Comparison of ENCODE assay signal across 28 cellular contexts in the genomic region with DNA sequence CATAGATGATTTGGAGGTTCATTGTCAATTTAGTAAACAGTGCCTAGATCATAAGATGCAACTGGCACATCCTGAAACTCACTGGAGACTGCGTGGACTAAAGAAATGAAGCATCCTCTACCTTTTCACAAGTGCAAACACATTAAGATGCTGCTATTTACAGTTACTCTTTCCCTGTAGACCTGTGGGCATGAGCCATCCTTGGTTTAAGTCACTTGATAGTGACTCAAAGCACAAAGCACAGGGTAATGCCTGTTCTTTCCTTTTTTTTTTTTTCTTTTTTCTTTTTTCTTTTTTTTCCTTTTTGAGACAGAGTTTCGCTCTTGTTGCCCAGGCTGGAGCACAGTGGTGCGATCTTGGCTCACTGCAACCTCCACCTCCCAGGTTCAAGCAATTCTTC. TPM values are rescaled to one million over a fixed set of nuclear protein-coding genes. Genes with fewer than 3 reads are reported as not detected.
A peak's percentile ranks its signal among the peaks of the same experiment; 100 is the strongest.
DNase-seq lines count a peak whose midpoint lies in the region; ATAC-seq, FAIRE-seq and TF ChIP-seq lines count a peak whose summit lies in the region.
"Had no signal": no experiment of that assay in that cellular context is flagged by ENCODE, and none has a peak within 500 bp of the region (broad histone marks: within the 10 kb centered on the region; RNA-seq: fewer than 3 reads in every experiment).

No MANE protein-coding gene starts in this region.

- peak; percentile 82 for FAIRE-seq in GM12891 (lab: Jason Lieb, UNC)
- FAIRE-seq: astrocyte had no signal

- TF ChIP-seq POLR2A in GM12891 (IDR thresholded peaks at IDR 0.05; ENCODE audit: low read depth, low read length) = peak; percentile 49; the same call in 1 of the 2 replicates

- H3K36me3 Mint-ChIP-seq in activated CD4-positive, alpha-beta T cell treated with anti-CD3 and anti-CD28 coated beads, Interleukin-2, amount 10 ng/mL, durations not matched to agents 24 days and 14 days (ENCODE audit: low read depth) = peaks cover 3% of the 10 kb centered on the region
- H3K36me3 Mint-ChIP-seq in T-helper 2 cell treated with Interferon-gamma antibody and Interleukin-4, amounts not matched to agents 5 μg/mL and 100 μg/mL, for 36 hours (ENCODE audit: low read depth) = peaks cover 5% of the 10 kb centered on the region
- H3K36me3 Mint-ChIP-seq in natural killer cell = no peaks in the 10 kb centered on the region
- H3K36me3 Mint-ChIP-seq: activated naive CD8-positive, alpha-beta T cell; CD8-positive, alpha-beta memory T cell had no signal

- no peak for DNase-seq in activated CD4-positive, alpha-beta T cell treated with anti-CD3 and anti-CD28 coated beads, Interleukin-2, amount 10 ng/mL, durations not matched to agents 24 days and 14 days
- DNase-seq in activated CD4-positive, alpha-beta T cell treated with anti-CD3 and anti-CD28 coated beads, Interleukin-2, amount 50 U/mL, for 4 hours = no peak
- no peak for DNase-seq in GM12891 (ENCODE audit: insufficient read length, low spot score)
- DNase-seq in T-helper 2 cell treated with Interferon-gamma antibody and Interleukin-4, amounts not matched to agents 5 μg/mL and 100 μg/mL, for 36 hours (ENCODE audit: low spot score) = no peak
- DNase-seq in natural killer cell = no peak
- DNase-seq in NCI-H1092 treated with DMSO at 0.1 percent for 48 hours (lab: John Stamatoyannopoulos, UW) = no peak
- DNase-seq in NCI-H345 treated with DMSO at 0.1 percent for 48 hours (lab: John Stamatoyannopoulos, UW; ENCODE audit: unreplicated experiment) = no peak
- DNase-seq: 8988T; activated CD8-positive, alpha-beta memory T cell treated with anti-CD3 and anti-CD28 coated beads, Interleukin-2, amount 50 U/mL, for 4 hours; NCI-H2029 treated with DMSO at 0.1 percent for 48 hours; NCI-H345; NCI-H774; occipital lobe; psoas muscle; sigmoid colon; SK-N-SH had no signal

- no peaks in the 10 kb centered on the region for H3K9me3 Mint-ChIP-seq in activated CD4-positive, alpha-beta T cell treated with anti-CD3 and anti-CD28 coated beads, Interleukin-2, amount 10 ng/mL, durations not matched to agents 24 days and 14 days
- H3K9me3 Mint-ChIP-seq in T-helper 2 cell treated with Interferon-gamma antibody and Interleukin-4, amounts not matched to agents 5 μg/mL and 100 μg/mL, for 36 hours = no peaks in the 10 kb centered on the region
- no peaks in the 10 kb centered on the region for H3K9me3 Mint-ChIP-seq in natural killer cell
- H3K9me3 Mint-ChIP-seq: activated T-helper 2 cell treated with anti-CD3 and anti-CD28 coated beads, Interferon-gamma antibody, Interleukin-2, Interleukin-4, amounts not matched to agents 10 μg/mL and 5 μg/mL and 100 μg/mL, durations not matched to agents 14 hours and 24 hours and 36 hours; CD8-positive, alpha-beta memory T cell; stimulated activated naive CD8-positive, alpha-beta T cell treated with anti-CD3 and anti-CD28 coated beads, Interleukin-15, Interleukin-2, amounts not matched to agents 100 ng/mL and 50 ng/mL, for 24 hours had no signal

- ATAC-seq in natural killer cell = no peak
- no peak for ATAC-seq in GM19324 (IDR thresholded peaks at IDR 0.05; ENCODE audit: low FRiP score, unreplicated experiment)
- ATAC-seq: gastroesophageal sphincter, PC-3, psoas muscle had no signal

- peaks cover 34% of the 10 kb centered on the region for H3K4me1 Mint-ChIP-seq in activated CD4-positive, alpha-beta T cell treated with anti-CD3 and anti-CD28 coated beads, Interleukin-2, amount 10 ng/mL, durations not matched to agents 24 days and 14 days
- peaks cover 49% of the 10 kb centered on the region for H3K4me1 Mint-ChIP-seq in T-helper 2 cell treated with Interferon-gamma antibody and Interleukin-4, amounts not matched to agents 5 μg/mL and 100 μg/mL, for 36 hours (ENCODE audit: low read depth)
- peaks cover 29 to 40% of the 10 kb centered on the region in 2 donors for H3K4me1 Mint-ChIP-seq in natural killer cell

- no peak for TF ChIP-seq CTCF in natural killer cell (IDR thresholded peaks at IDR 0.05)

- H3K4me3 Mint-ChIP-seq in activated CD4-positive, alpha-beta T cell treated with anti-CD3 and anti-CD28 coated beads, Interleukin-2, amount 10 ng/mL, durations not matched to agents 24 days and 14 days = no peak overlapping the region
- H3K4me3 Mint-ChIP-seq in T-helper 2 cell treated with Interferon-gamma antibody and Interleukin-4, amounts not matched to agents 5 μg/mL and 100 μg/mL, for 36 hours = no peak overlapping the region
- no peak overlapping the region for H3K4me3 Mint-ChIP-seq in natural killer cell
- H3K4me3 Mint-ChIP-seq: activated naive CD8-positive, alpha-beta T cell; H9 had no signal

- H3K27me3 Mint-ChIP-seq in activated CD4-positive, alpha-beta T cell treated with anti-CD3 and anti-CD28 coated beads, Interleukin-2, amount 10 ng/mL, durations not matched to agents 24 days and 14 days = no peaks in the 10 kb centered on the region
- H3K27me3 Mint-ChIP-seq in T-helper 2 cell treated with Interferon-gamma antibody and Interleukin-4, amounts not matched to agents 5 μg/mL and 100 μg/mL, for 36 hours (ENCODE audit: low read depth) = peaks cover 4% of the 10 kb centered on the region
- H3K27me3 Mint-ChIP-seq in natural killer cell (ENCODE audit: low read depth in 2 of 2) = no peaks in the 10 kb centered on the region
- H3K27me3 Mint-ChIP-seq: activated naive CD8-positive, alpha-beta T cell; CD8-positive, alpha-beta memory T cell; stimulated activated naive CD8-positive, alpha-beta T cell treated with anti-CD3 and anti-CD28 coated beads, Interleukin-15, Interleukin-2, amounts not matched to agents 100 ng/mL and 50 ng/mL, for 24 hours had no signal

- peak overlapping the region; percentile 52 for H3K27ac Mint-ChIP-seq in activated CD4-positive, alpha-beta T cell treated with anti-CD3 and anti-CD28 coated beads, Interleukin-2, amount 10 ng/mL, durations not matched to agents 24 days and 14 days
- H3K27ac Mint-ChIP-seq in T-helper 2 cell treated with Interferon-gamma antibody and Interleukin-4, amounts not matched to agents 5 μg/mL and 100 μg/mL, for 36 hours = peak overlapping the region; percentile 90
- H3K27ac Mint-ChIP-seq in natural killer cell = peak overlapping the region; percentile 37 to 74
- H3K27ac Mint-ChIP-seq: activated naive CD8-positive, alpha-beta T cell; H9 had no signal

- intact Hi-C loops in activated CD4-positive, alpha-beta T cell treated with anti-CD3 and anti-CD28 coated beads, Interleukin-2, amount 10 ng/mL, durations not matched to agents 24 days and 14 days (cut with micrococcal nuclease) = loop anchor here (2.0 kb wide), 1 partner anchor 32 kb away; no protein-coding TSS in a partner anchor
- intact Hi-C loops in natural killer cell (cut with micrococcal nuclease) = no loop called here

TF ChIP-seq in GM12891, 5 proteins besides CTCF, POLR2A, EP300 and RAD21:
- peak; percentile 4; the same call in 1 of the 2 replicates for TF ChIP-seq POLR2AphosphoS5 (IDR thresholded peaks at IDR 0.05; ENCODE audit: low read depth, low read length)
- no peak for TF ChIP-seq SPI1 (IDR thresholded peaks at IDR 0.05; ENCODE audit: low read depth, low read length)

RNA-seq across cellular contexts. Expression of gene HLA-DQA1, which starts 10.0 kb away (rescaled TPM):
- total RNA-seq in activated CD4-positive, alpha-beta T cell treated with anti-CD3 and anti-CD28 coated beads, Interleukin-2, amount 10 ng/mL, durations not matched to agents 24 days and 14 days = 3.6 and 4.0 TPM in 2 replicates
- polyA plus RNA-seq in GM12891 (2012; ENCODE audit: low read depth, missing spikeins) = 1,375 TPM
- 10 to 100 TPM in 2 of 3 donors, 1 to 10 TPM in 1; 7.0 to 46.7 (median 39.9) TPM for total RNA-seq in natural killer cell
- total RNA-seq: astrocyte, dermis microvascular lymphatic vessel endothelial cell, HT-29, M059J, PC-3 had no signal
- polyA plus RNA-seq: SK-N-SH had no signal

RNA-seq across cellular contexts. Expression of gene HLA-DRB1, which starts 37.6 kb away (rescaled TPM):
- total RNA-seq in activated CD4-positive, alpha-beta T cell treated with anti-CD3 and anti-CD28 coated beads, Interleukin-2, amount 10 ng/mL, durations not matched to agents 24 days and 14 days = 14.2 and 15.0 TPM in 2 replicates
- polyA plus RNA-seq in GM12891 (2012; ENCODE audit: low read depth, missing spikeins) = 1,438 TPM
- total RNA-seq in natural killer cell = 100 to 1,000 TPM in 1 of 3 donors, 10 to 100 TPM in 2; 42.8 to 123 (median 53.9) TPM
- total RNA-seq: HT-29, PC-3 had no signal
- polyA plus RNA-seq: SK-N-SH had no signal

RNA-seq across cellular contexts. Expression of gene HLA-DQB1, which starts 39.2 kb away (rescaled TPM):
- total RNA-seq in activated CD4-positive, alpha-beta T cell treated with anti-CD3 and anti-CD28 coated beads, Interleukin-2, amount 10 ng/mL, durations not matched to agents 24 days and 14 days = 1.5 and 1.6 TPM in 2 replicates
- 616 TPM for polyA plus RNA-seq in GM12891 (2012; ENCODE audit: low read depth, missing spikeins)
- 10 to 100 TPM; 24.8 to 97.3 (median 25.5) TPM for total RNA-seq in natural killer cell
- total RNA-seq: HT-29, M059J, PC-3 had no signal
- polyA plus RNA-seq: SK-N-SH had no signal
